In genomic region chr1:70354332-70355110, GRCh38 we compare ENCODE assay signal across 8 cellular contexts. TPM values are rescaled to one million over a fixed set of nuclear protein-coding genes. Genes with fewer than 3 reads are reported as not detected.
DNase-seq lines count a peak whose midpoint lies in the region; ATAC-seq, FAIRE-seq and TF ChIP-seq lines count a peak whose summit lies in the region.

A gene with protein sequence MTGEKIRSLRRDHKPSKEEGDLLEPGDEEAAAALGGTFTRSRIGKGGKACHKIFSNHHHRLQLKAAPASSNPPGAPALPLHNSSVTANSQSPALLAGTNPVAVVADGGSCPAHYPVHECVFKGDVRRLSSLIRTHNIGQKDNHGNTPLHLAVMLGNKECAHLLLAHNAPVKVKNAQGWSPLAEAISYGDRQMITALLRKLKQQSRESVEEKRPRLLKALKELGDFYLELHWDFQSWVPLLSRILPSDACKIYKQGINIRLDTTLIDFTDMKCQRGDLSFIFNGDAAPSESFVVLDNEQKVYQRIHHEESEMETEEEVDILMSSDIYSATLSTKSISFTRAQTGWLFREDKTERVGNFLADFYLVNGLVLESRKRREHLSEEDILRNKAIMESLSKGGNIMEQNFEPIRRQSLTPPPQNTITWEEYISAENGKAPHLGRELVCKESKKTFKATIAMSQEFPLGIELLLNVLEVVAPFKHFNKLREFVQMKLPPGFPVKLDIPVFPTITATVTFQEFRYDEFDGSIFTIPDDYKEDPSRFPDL (minus strand): TSS chr1:70354722. CDS start chr1:70354408, 314 bp downstream.

- intact Hi-C loops in left cardiac atrium (cut with DNase I) (no loop called here), posterior vena cava (cut with DNase I) (loop anchor here in 1 of 2 donors (10.0 kb wide), 1 partner anchor 60 kb away; the partner anchor contains the start of gene CTH), upper lobe of right lung (cut with DNase I) (no loop called here)

- peak; percentile 81 for DNase-seq in GM12892 (ENCODE audit: insufficient read length)
- DNase-seq in NCI-H146 (lab: John Stamatoyannopoulos, UW) = peak; percentile 96
- peak; percentile 81 to 95 (median 87) for DNase-seq in T-helper 1 cell
- peak; percentile 95 for DNase-seq in amniotic epithelial cell (ENCODE audit: low read depth)
- peak; percentile 95 for DNase-seq in left cardiac atrium
- DNase-seq in posterior vena cava (ENCODE audit: low spot score) = peak; percentile 97
- peak; percentile 94 for DNase-seq in upper lobe of right lung

- peaks cover 44% of the 10 kb centered on the region for H3K4me1 ChIP-seq in upper lobe of right lung

- peaks cover 8% of the 10 kb centered on the region for H3K36me3 ChIP-seq in upper lobe of right lung

- no peaks in the 10 kb centered on the region for H3K9me3 ChIP-seq in upper lobe of right lung

- peak; percentile 98 for TF ChIP-seq POLR2A in GM12892 (IDR thresholded peaks at IDR 0.05; ENCODE audit: low read depth, low read length)

- no peak for TF ChIP-seq CTCF in upper lobe of right lung (IDR thresholded peaks at IDR 0.05)

- no peaks in the 10 kb centered on the region for H3K27me3 ChIP-seq in upper lobe of right lung

- FAIRE-seq in GM12892 (lab: Jason Lieb, UNC) = peak; percentile 94

- H3K27ac ChIP-seq in upper lobe of right lung = peak within 1 kb of the TSS; percentile 94

- ATAC-seq in HG02852 (IDR thresholded peaks at IDR 0.05; ENCODE audit: unreplicated experiment) (peak; percentile 88), left cardiac atrium (peak; percentile 98), upper lobe of right lung (peak; percentile 98)

- H3K4me3 ChIP-seq in upper lobe of right lung = peak within 1 kb of the TSS; percentile 73

RNA-seq across cellular contexts. Expression of the gene that starts here (rescaled TPM):
- 14.1 TPM for polyA plus RNA-seq in GM12892 (2012; ENCODE audit: missing spikeins)
- total RNA-seq in left cardiac atrium (10 to 100 TPM; 10.7 to 15.1 TPM), posterior vena cava (10 to 100 TPM; 20.8 to 23.8 TPM), upper lobe of right lung (20.9 TPM)

Comparison
In these comparisons a context has a peak if more than half of its experiments do, and no peak if none do; other contexts are left out.
1. Peak in every context shown above with its lines: DNase-seq, ATAC-seq, H3K4me3 ChIP-seq and H3K27ac ChIP-seq.